In genomic region chr1:217019475-217019874, GRCh38 we compare ENCODE assay signal across 36 cellular contexts.
"Had no signal": no experiment of that assay in that cellular context is flagged by ENCODE, and none has a peak within 500 bp of the region (broad histone marks: within the 10 kb centered on the region; RNA-seq: fewer than 3 reads in every experiment).

No MANE protein-coding gene starts in this region.

- H3K36me3 ChIP-seq: adrenal gland, brain microvascular endothelial cell had no signal

- H3K27me3 ChIP-seq: adrenal gland, body of pancreas, brain microvascular endothelial cell, cardiac muscle cell had no signal

- H3K27ac ChIP-seq: adrenal gland, body of pancreas, brain microvascular endothelial cell, cardiac muscle cell, VCaP had no signal

- FAIRE-seq: astrocyte, bronchial epithelial cell, TTC549 had no signal

- H3K9me3 ChIP-seq: adrenal gland, body of pancreas had no signal

- H3K4me3 ChIP-seq: adrenal gland, body of pancreas, cardiac muscle cell had no signal

- DNase-seq: activated B cell treated with CpG ODN at 0.5 μM for 24 hours; activated CD4-positive, alpha-beta memory T cell treated with anti-CD3 and anti-CD28 coated beads for 36 hours; activated CD4-positive, alpha-beta T cell treated with anti-CD3 and anti-CD28 coated beads for 4 hours; activated CD4-positive, alpha-beta T cell treated with anti-CD3 and anti-CD28 coated beads, Interleukin-2, amount 10 ng/mL, durations not matched to agents 24 days and 14 days; activated CD4-positive, alpha-beta T cell treated with anti-CD3 and anti-CD28 coated beads, Interleukin-2, amount 50 U/mL, for 1 hour; activated CD4-positive, alpha-beta T cell treated with anti-CD3 and anti-CD28 coated beads, Interleukin-2, amount 50 U/mL, for 4 hours; activated CD4-positive, CD25-positive, alpha-beta regulatory T cell treated with anti-CD3 and anti-CD28 coated beads, Interleukin-2, amount 50 U/mL, for 72 hours; activated CD8-positive, alpha-beta memory T cell treated with anti-CD3 and anti-CD28 coated beads, Interleukin-2, amount 50 U/mL, for 4 hours; activated CD8-positive, alpha-beta T cell treated with anti-CD3 and anti-CD28 coated beads for 36 hours; activated effector memory CD4-positive, alpha-beta T cell treated with anti-CD3 and anti-CD28 coated beads, Interleukin-2, amount 50 U/mL, for 16 hours; activated gamma-delta T cell treated with Interleukin-2 at 50 U/mL for 16 hours; activated naive CD4-positive, alpha-beta T cell; activated naive CD4-positive, alpha-beta T cell treated with anti-CD3 and anti-CD28 coated beads for 36 hours; activated naive CD4-positive, alpha-beta T cell treated with anti-CD3 and anti-CD28 coated beads, Interleukin-2, amount 50 U/mL, for 16 hours; activated naive CD8-positive, alpha-beta T cell treated with anti-CD3 and anti-CD28 coated beads for 36 hours; activated T-cell treated with anti-CD3 and anti-CD28 coated beads for 4 hours; activated T-cell treated with anti-CD3 and anti-CD28 coated beads, Interleukin-2, amount 50 U/mL, for 1 hour; activated T-cell treated with anti-CD3 and anti-CD28 coated beads, Interleukin-2, amount 50 U/mL, for 4 hours; activated T-cell treated with anti-CD3 and anti-CD28 coated beads, Interleukin-2, amount 50 U/mL, for 72 hours; adrenal gland; amniotic stem cell; aorta; body of pancreas; brain microvascular endothelial cell; caudate nucleus; cerebellar nuclear complex; T-helper 1 cell; T-helper 2 cell; T-helper 9 cell had no signal

- H3K4me1 ChIP-seq: adrenal gland had no signal

- ATAC-seq: activated CD8-positive, alpha-beta T cell treated with anti-CD3 and anti-CD28 coated beads for 36 hours; activated naive CD4-positive, alpha-beta T cell treated with anti-CD3 and anti-CD28 coated beads, Interleukin-2, amount 50 U/mL, for 72 hours; activated T-cell treated with anti-CD3 and anti-CD28 coated beads, Interleukin-2, amount 50 U/mL, for 4 hours; activated T-cell treated with anti-CD3 and anti-CD28 coated beads, Interleukin-2, amount 50 U/mL, for 72 hours; activated T-helper 17 cell treated with anti-CD3 and anti-CD28 coated beads, Interleukin-2, amount 50 U/mL, for 72 hours; body of pancreas had no signal
